8 cellular contexts compared by ENCODE assay signal in the genomic region with DNA sequence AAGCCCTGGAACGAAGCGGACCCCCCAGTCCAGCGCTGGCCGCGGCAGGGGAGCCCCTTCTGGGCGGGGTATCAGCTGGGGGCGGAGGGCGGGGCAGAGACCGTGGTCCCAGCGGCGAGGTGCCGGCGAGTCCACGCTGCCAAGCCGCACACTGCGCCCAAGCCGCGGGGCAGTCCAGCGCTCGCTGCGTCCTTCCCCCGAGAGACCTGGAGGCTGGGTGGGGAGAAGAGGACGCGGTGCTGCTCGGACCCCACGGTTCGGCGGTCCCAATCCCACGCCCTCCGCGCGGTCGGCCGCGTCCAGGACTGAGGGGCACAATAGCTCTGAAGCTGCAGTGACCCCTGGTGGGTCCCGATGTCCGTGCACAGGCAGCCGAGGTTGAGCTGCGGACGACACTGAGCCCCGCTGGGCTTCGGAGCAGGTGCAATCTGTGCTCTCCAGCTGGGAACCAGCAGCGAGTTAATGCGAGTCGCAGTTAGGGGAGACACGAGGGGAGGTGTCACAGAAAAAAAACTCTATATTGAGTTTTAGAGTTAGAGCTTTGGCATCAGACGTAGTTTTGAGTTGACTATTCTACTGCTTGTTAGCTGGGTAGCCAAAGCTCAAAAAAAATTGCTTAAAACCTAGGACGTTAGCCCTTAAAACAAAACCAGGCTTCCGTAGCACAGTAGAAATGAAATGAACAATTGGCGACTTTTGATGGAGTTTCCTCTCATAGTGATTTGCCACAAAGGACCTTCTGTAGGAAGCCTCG. TPM values are rescaled to one million over a fixed set of nuclear protein-coding genes. Genes with fewer than 3 reads are reported as not detected.
DNase-seq lines count a peak whose midpoint lies in the region; ATAC-seq and TF ChIP-seq lines count a peak whose summit lies in the region.

No MANE protein-coding gene starts in this region.

- ATAC-seq in GM19372 (IDR thresholded peaks at IDR 0.05; ENCODE audit: low read depth, unreplicated experiment) (peak; percentile 76), HG03439 (IDR thresholded peaks at IDR 0.05; ENCODE audit: unreplicated experiment) (peak; percentile 81)
- peak; percentile 66 for ATAC-seq in activated naive CD8-positive, alpha-beta T cell treated with anti-CD3 and anti-CD28 coated beads, Interleukin-2, amount 50 U/mL, for 24 hours

- H3K4me3 Mint-ChIP-seq in activated naive CD8-positive, alpha-beta T cell treated with anti-CD3 and anti-CD28 coated beads, Interleukin-2, amount 50 U/mL, for 24 hours = peak overlapping the region; percentile 24
- peak overlapping the region; percentile 76 for H3K4me3 Mint-ChIP-seq in osteocyte (ENCODE audit: unreplicated experiment)

- no peaks in the 10 kb centered on the region for H3K36me3 Mint-ChIP-seq in activated naive CD8-positive, alpha-beta T cell treated with anti-CD3 and anti-CD28 coated beads, Interleukin-2, amount 50 U/mL, for 24 hours (ENCODE audit: low read depth)
- no peaks in the 10 kb centered on the region for H3K36me3 Mint-ChIP-seq in osteocyte (ENCODE audit: unreplicated experiment)

- peaks cover 63% of the 10 kb centered on the region for H3K27me3 Mint-ChIP-seq in activated naive CD8-positive, alpha-beta T cell treated with anti-CD3 and anti-CD28 coated beads, Interleukin-2, amount 50 U/mL, for 24 hours
- peaks cover 40% of the 10 kb centered on the region for H3K27me3 Mint-ChIP-seq in osteocyte (ENCODE audit: unreplicated experiment)

- no peaks in the 10 kb centered on the region for H3K9me3 Mint-ChIP-seq in activated naive CD8-positive, alpha-beta T cell treated with anti-CD3 and anti-CD28 coated beads, Interleukin-2, amount 50 U/mL, for 24 hours
- H3K9me3 Mint-ChIP-seq in osteocyte (ENCODE audit: unreplicated experiment) = no peaks in the 10 kb centered on the region

- DNase-seq in DMS114 treated with DMSO at 0.1 percent for 48 hours (lab: John Stamatoyannopoulos, UW; ENCODE audit: unreplicated experiment) = peak; percentile 52
- peak; percentile 85 for DNase-seq in NCI-H748 (lab: John Stamatoyannopoulos, UW; ENCODE audit: unreplicated experiment)
- DNase-seq in activated naive CD8-positive, alpha-beta T cell treated with anti-CD3 and anti-CD28 coated beads, Interleukin-2, amount 50 U/mL, for 24 hours = peak; percentile 54
- DNase-seq in cardiac septum (ENCODE audit: low spot score) = peak; percentile 86
- DNase-seq in osteocyte (ENCODE audit: extremely low spot score, unreplicated experiment) = peak; percentile 91
- DNase-seq in NK-92 treated with Interleukin-12 subunit alpha and Interleukin-12 subunit beta, amount 100 ng/mL, for 24 hours (lab: John Stamatoyannopoulos, UW) = no peak

- H3K27ac Mint-ChIP-seq in activated naive CD8-positive, alpha-beta T cell treated with anti-CD3 and anti-CD28 coated beads, Interleukin-2, amount 50 U/mL, for 24 hours = no peak overlapping the region
- no peak overlapping the region for H3K27ac Mint-ChIP-seq in osteocyte (ENCODE audit: unreplicated experiment)

- peaks cover 10% of the 10 kb centered on the region for H3K4me1 Mint-ChIP-seq in activated naive CD8-positive, alpha-beta T cell treated with anti-CD3 and anti-CD28 coated beads, Interleukin-2, amount 50 U/mL, for 24 hours
- H3K4me1 Mint-ChIP-seq in osteocyte (ENCODE audit: unreplicated experiment) = peaks cover 14% of the 10 kb centered on the region

- peak; percentile 95 for TF ChIP-seq CTCF in osteocyte (IDR thresholded peaks at IDR 0.05)

- intact Hi-C loops in cardiac septum (cut with DNase I) = loop anchor here (1.0 kb wide), 2 partner anchors 210 to 245 kb away; no protein-coding TSS in a partner anchor

RNA-seq across cellular contexts. Expression of a gene that starts 1.2 kb away (rescaled TPM):
- total RNA-seq in cardiac septum (18.0 TPM), osteocyte (2.6 and 2.7 TPM in 2 replicates)
